Comparison of ENCODE assay signal across 1 cellular context in genomic region chr7:42174391-42174848, GRCh38.
TF ChIP-seq lines count a peak whose summit lies in the region.

No MANE protein-coding gene starts in this region.

TF ChIP-seq in HepG2, 621 proteins besides CTCF, POLR2A, EP300 and RAD21 (continued from another document):
- 0 out of 2 replicates have a peak, but pooled peaks have one; percentile 13 for TF ChIP-seq ZNF687 (CRISPR knock-in tag; IDR thresholded peaks at IDR 0.05)
